8 cellular contexts compared by ENCODE assay signal in genomic region chr5:97162045-97162444, GRCh38. TPM values are rescaled to one million over a fixed set of nuclear protein-coding genes. Genes with fewer than 3 reads are reported as not detected.
A peak's percentile ranks its signal among the peaks of the same experiment; 100 is the strongest.
DNase-seq lines count a peak whose midpoint lies in the region; ATAC-seq and TF ChIP-seq lines count a peak whose summit lies in the region.

No MANE protein-coding gene starts in this region.

- H3K9me3 Mint-ChIP-seq in activated naive CD8-positive, alpha-beta T cell treated with anti-CD3 and anti-CD28 coated beads, Interleukin-2, amount 50 U/mL, for 24 hours: peaks cover 8% of the 10 kb centered on the region
- peaks cover 16% of the 10 kb centered on the region for H3K9me3 Mint-ChIP-seq in activated naive CD8-positive, alpha-beta T cell treated with anti-CD3 and anti-CD28 coated beads for 36 hours

- peaks cover 8% of the 10 kb centered on the region; the same call in 1 of the 2 replicates for H3F3A ChIP-seq in OCI-LY1 (ENCODE audit: insufficient read depth, low read length)

- H3K27me3 ChIP-seq in OCI-LY1 (ENCODE audit: insufficient read depth, low read length) (no peaks in the 10 kb centered on the region), cardiac muscle cell (no peaks in the 10 kb centered on the region), psoas muscle (ENCODE audit: insufficient read depth in 3 of 3, low read length in 2 of 3) (no peaks in the 10 kb centered on the region)

- H3K9me2 ChIP-seq in OCI-LY1 (ENCODE audit: low read depth, low read length): no peaks in the 10 kb centered on the region

- TF ChIP-seq EP300 in Ishikawa (IDR thresholded peaks at IDR 0.05; ENCODE audit: borderline replicate concordance): no peak

- intact Hi-C loops in psoas muscle (cut with DNase I): loop anchor here (2.0 to 10.0 kb wide), 8 partner anchors 115 to 550 kb away; no protein-coding TSS in a partner anchor

- H3K4me2 ChIP-seq in OCI-LY1 (ENCODE audit: low read length): no peak overlapping the region

- peak; percentile 86 for TF ChIP-seq RAD21 in Ishikawa (IDR thresholded peaks at IDR 0.05; ENCODE audit: low read depth)

- no peaks in the 10 kb centered on the region for H3K27me3 Mint-ChIP-seq in activated naive CD8-positive, alpha-beta T cell treated with anti-CD3 and anti-CD28 coated beads, Interleukin-2, amount 50 U/mL, for 24 hours
- no peaks in the 10 kb centered on the region for H3K27me3 Mint-ChIP-seq in activated naive CD8-positive, alpha-beta T cell treated with anti-CD3 and anti-CD28 coated beads for 36 hours

- ATAC-seq in activated naive CD8-positive, alpha-beta T cell treated with anti-CD3 and anti-CD28 coated beads, Interleukin-2, amount 50 U/mL, for 24 hours: no peak
- ATAC-seq in psoas muscle: peak; percentile 63 to 84 (median 70)
- no peak for ATAC-seq in GM18858 (IDR thresholded peaks at IDR 0.05; ENCODE audit: unreplicated experiment)

- no peak overlapping the region for H3K9ac ChIP-seq in OCI-LY1 (ENCODE audit: low read length)

- 22 to 28% (median 24%) methylated on average over 4 of the region's 4 CpGs for WGBS in psoas muscle, 3 donors

- H3K4me3 ChIP-seq in OCI-LY1 (ENCODE audit: low read depth, low read length, poor library complexity, severe bottlenecking) (no peak overlapping the region), cardiac muscle cell (no peak overlapping the region), psoas muscle (no peak overlapping the region)

- peaks cover 57% of the 10 kb centered on the region for H3K36me3 Mint-ChIP-seq in activated naive CD8-positive, alpha-beta T cell treated with anti-CD3 and anti-CD28 coated beads, Interleukin-2, amount 50 U/mL, for 24 hours (ENCODE audit: low read depth)
- H3K36me3 Mint-ChIP-seq in activated naive CD8-positive, alpha-beta T cell treated with anti-CD3 and anti-CD28 coated beads for 36 hours: peaks cover 35% of the 10 kb centered on the region

- H4K20me1 ChIP-seq in OCI-LY1 (ENCODE audit: insufficient read depth, low read length): no peaks in the 10 kb centered on the region

- peak; percentile 34 for DNase-seq in activated naive CD8-positive, alpha-beta T cell treated with anti-CD3 and anti-CD28 coated beads, Interleukin-2, amount 50 U/mL, for 24 hours
- DNase-seq in activated naive CD8-positive, alpha-beta T cell treated with anti-CD3 and anti-CD28 coated beads for 36 hours: no peak
- DNase-seq in activated naive CD4-positive, alpha-beta T cell treated with anti-CD3 and anti-CD28 coated beads, Interleukin-2, amount 50 U/mL, for 16 hours: peak; percentile 27
- peak; percentile 82 to 88 for DNase-seq in cardiac muscle cell (ENCODE audit: low read depth in 1 of 2, low spot score in 1 of 2)
- no peak for DNase-seq in psoas muscle

- H3K9me3 ChIP-seq in OCI-LY1 (ENCODE audit: low read length): no peaks in the 10 kb centered on the region
- H3K9me3 ChIP-seq in cardiac muscle cell (ENCODE audit: low read depth): no peaks in the 10 kb centered on the region
- H3K9me3 ChIP-seq in psoas muscle: peaks cover 12% of the 10 kb centered on the region

- H3K4me3 Mint-ChIP-seq in activated naive CD8-positive, alpha-beta T cell treated with anti-CD3 and anti-CD28 coated beads, Interleukin-2, amount 50 U/mL, for 24 hours: no peak overlapping the region
- H3K4me3 Mint-ChIP-seq in activated naive CD8-positive, alpha-beta T cell treated with anti-CD3 and anti-CD28 coated beads for 36 hours: no peak overlapping the region

- TF ChIP-seq CTCF in OCI-LY1 (IDR thresholded peaks at IDR 0.05; ENCODE audit: low read length) (peak; percentile 89), cardiac muscle cell (IDR thresholded peaks at IDR 0.05; ENCODE audit: low read depth, low read length) (peak; percentile 84), psoas muscle (IDR thresholded peaks at IDR 0.05) (peak; percentile 88)

- no peaks in the 10 kb centered on the region for H3K79me2 ChIP-seq in OCI-LY1 (ENCODE audit: insufficient read depth, low read length)

- H3K4me1 Mint-ChIP-seq in activated naive CD8-positive, alpha-beta T cell treated with anti-CD3 and anti-CD28 coated beads, Interleukin-2, amount 50 U/mL, for 24 hours: peaks cover 14% of the 10 kb centered on the region
- H3K4me1 Mint-ChIP-seq in activated naive CD8-positive, alpha-beta T cell treated with anti-CD3 and anti-CD28 coated beads for 36 hours: peaks cover 17% of the 10 kb centered on the region

- H3K36me3 ChIP-seq in OCI-LY1 (ENCODE audit: insufficient read depth, low read length) (peaks cover 63% of the 10 kb centered on the region), cardiac muscle cell (peaks cover 43% of the 10 kb centered on the region), psoas muscle (ENCODE audit: insufficient read depth in 1 of 2, low read depth in 1 of 2) (peaks cover 0 to 71% of the 10 kb centered on the region in 2 donors)

- H3K4me1 ChIP-seq in OCI-LY1 (ENCODE audit: insufficient read depth, low read length, severe bottlenecking) (peaks cover under 1% of the 10 kb centered on the region), cardiac muscle cell (ENCODE audit: low read depth) (no peaks in the 10 kb centered on the region), psoas muscle (no peaks in the 10 kb centered on the region)

- H3K27ac ChIP-seq in OCI-LY1 (ENCODE audit: low read depth, low read length, poor library complexity, severe bottlenecking) (no peak overlapping the region), cardiac muscle cell (no peak overlapping the region), psoas muscle (no peak overlapping the region)

- no peak overlapping the region for H2AFZ ChIP-seq in OCI-LY1 (ENCODE audit: low read length)

- H3K27ac Mint-ChIP-seq in activated naive CD8-positive, alpha-beta T cell treated with anti-CD3 and anti-CD28 coated beads, Interleukin-2, amount 50 U/mL, for 24 hours: no peak overlapping the region
- H3K27ac Mint-ChIP-seq in activated naive CD8-positive, alpha-beta T cell treated with anti-CD3 and anti-CD28 coated beads for 36 hours: no peak overlapping the region

TF ChIP-seq in Ishikawa, 13 proteins besides CTCF, POLR2A, EP300 and RAD21:
- TF ChIP-seq TEAD4 (IDR thresholded peaks at IDR 0.05): no peak
- no peak for TF ChIP-seq YY1 (IDR thresholded peaks at IDR 0.05; ENCODE audit: low read depth)
- TF ChIP-seq TCF12 (IDR thresholded peaks at IDR 0.05; ENCODE audit: low read depth): no peak
- no peak for TF ChIP-seq ZBTB7A (IDR thresholded peaks at IDR 0.05; ENCODE audit: low read depth)
- no peak for TF ChIP-seq CEBPB (IDR thresholded peaks at IDR 0.05)
TF ChIP-seq in Ishikawa: peak in this region for 0.

RNA-seq across cellular contexts. Expression of gene LIX1, which starts 19.6 kb away (rescaled TPM):
- total RNA-seq in activated naive CD8-positive, alpha-beta T cell treated with anti-CD3 and anti-CD28 coated beads for 36 hours: not detected
- total RNA-seq in cardiac muscle cell (68.1 and 108 TPM in 2 replicates), psoas muscle (not detected)
- polyA plus RNA-seq in cardiac muscle cell (80.1 and 96.0 TPM in 2 replicates), psoas muscle (under 1 TPM in 2 of 3 donors, not detected in 1; under 0.01 to 0.03 TPM)

RNA-seq across cellular contexts. Expression of gene RIOK2, which starts 21.0 kb away (rescaled TPM):
- total RNA-seq in activated naive CD8-positive, alpha-beta T cell treated with anti-CD3 and anti-CD28 coated beads for 36 hours: 10 to 100 TPM; 47.6 to 50.1 TPM
- total RNA-seq in cardiac muscle cell: 20.5 and 23.6 TPM in 2 replicates
- 26.4 and 48.1 TPM in 2 replicates for polyA plus RNA-seq in cardiac muscle cell
- total RNA-seq in psoas muscle: 10 to 100 TPM; 17.4 to 30.4 (median 21.0) TPM
- polyA plus RNA-seq in psoas muscle: 10 to 100 TPM; 10.5 to 19.8 (median 13.3) TPM

Comparison
In these comparisons a context has a peak if more than half of its experiments do, and no peak if none do; other contexts are left out.
1. DNase-seq: peak in activated naive CD8-positive, alpha-beta T cell treated with anti-CD3 and anti-CD28 coated beads, Interleukin-2, amount 50 U/mL, for 24 hours (single experiment), activated naive CD4-positive, alpha-beta T cell treated with anti-CD3 and anti-CD28 coated beads, Interleukin-2, amount 50 U/mL, for 16 hours (single experiment) and cardiac muscle cell (2 of 2); none in activated naive CD8-positive, alpha-beta T cell treated with anti-CD3 and anti-CD28 coated beads for 36 hours (single experiment) and psoas muscle (0 of 2).
2. ATAC-seq: peak in psoas muscle (4 of 4); none in activated naive CD8-positive, alpha-beta T cell treated with anti-CD3 and anti-CD28 coated beads, Interleukin-2, amount 50 U/mL, for 24 hours (single experiment) and GM18858 (single experiment).
3. RNA of gene LIX1, which starts 19.6 kb away (total RNA-seq): 68.1 to 108 TPM in cardiac muscle cell; not detected in activated naive CD8-positive, alpha-beta T cell treated with anti-CD3 and anti-CD28 coated beads for 36 hours and not detected in psoas muscle; every median in the first group is over 10 times any median in the second.
4. Peak in every context shown above with its lines, with median percentiles within 50 percentile points of each other: CTCF ChIP-seq.